ENCODE assay signal across 8 cellular contexts in the genomic region with DNA sequence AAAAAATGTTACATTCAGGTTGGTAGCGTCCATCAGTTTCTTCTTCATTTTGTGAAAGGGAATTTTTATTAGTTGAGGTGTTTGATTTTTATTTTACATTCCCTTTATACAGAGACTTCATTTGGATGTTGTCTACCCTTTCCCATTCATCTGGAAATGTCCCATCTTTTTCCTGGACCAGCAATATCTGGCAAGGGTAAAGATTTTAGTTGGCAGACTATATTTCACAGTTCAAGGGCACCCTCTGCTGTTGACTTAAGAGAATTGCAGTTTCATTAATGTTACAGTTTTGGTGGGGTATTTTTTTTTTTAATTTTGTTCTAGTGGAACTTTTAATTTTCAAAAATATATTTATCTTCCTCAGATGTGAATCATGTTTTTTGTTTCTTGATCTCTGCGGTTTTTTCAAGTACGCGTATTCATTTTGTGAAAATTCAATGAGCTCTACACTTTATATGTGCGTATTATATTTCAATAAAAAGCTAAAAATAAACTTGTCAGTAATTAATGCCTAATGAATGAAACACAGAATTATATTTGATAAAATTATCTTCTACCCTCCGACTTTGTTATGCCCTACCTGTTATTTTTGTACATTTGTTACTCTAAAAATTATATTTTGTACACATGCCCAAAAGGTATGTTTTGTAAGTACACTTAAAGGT.
DNase-seq lines count a peak whose midpoint lies in the region; ATAC-seq, FAIRE-seq and TF ChIP-seq lines count a peak whose summit lies in the region.

No MANE protein-coding gene starts in this region.

- CTCF ChIA-PET in activated CD4-positive, alpha-beta T cell treated with anti-CD3 and anti-CD28 coated beads, Interleukin-2, amount 10 ng/mL, durations not matched to agents 7 days and 5 days (lab: Charles Lee), result interaction anchor here (0.5 to 1.7 kb wide), 5 partner anchors 26 to 688 kb away, joined by 3 to 4 read pairs (median 3); no protein-coding TSS in a partner anchor

- TF ChIP-seq CTCF in GM10266 (IDR thresholded peaks at IDR 0.05; ENCODE audit: control insufficient read depth, insufficient read depth, low read depth, missing control alignments) (peak; percentile 72), chondrocyte (IDR thresholded peaks at IDR 0.05) (peak; percentile 96)

- DNase-seq in GM10266 (ENCODE audit: extremely low spot score), result peak; percentile 44
- peak; percentile 47 for DNase-seq in NCI-H460 (ENCODE audit: extremely low read depth, low read depth)
- no peak for DNase-seq in chondrocyte (ENCODE audit: low spot score)
- peak; percentile 7 for DNase-seq in middle frontal gyrus (ENCODE audit: extremely low spot score, low spot score)
- no peak for DNase-seq in T-helper 17 cell
- DNase-seq in activated CD4-positive, alpha-beta T cell treated with anti-CD3 and anti-CD28 coated beads, Interleukin-2, amount 10 ng/mL, durations not matched to agents 7 days and 5 days, result no peak
- DNase-seq in UCSD-AML1 (lab: John Stamatoyannopoulos, UW; ENCODE audit: unreplicated experiment), result no peak

- POLR2A ChIA-PET in activated CD4-positive, alpha-beta T cell treated with anti-CD3 and anti-CD28 coated beads, Interleukin-2, amount 10 ng/mL, durations not matched to agents 7 days and 5 days (lab: Charles Lee), result no interaction called here

- no peaks in the 10 kb centered on the region for H3K27me3 Mint-ChIP-seq in chondrocyte (ENCODE audit: low read depth)
- peaks cover 30% of the 10 kb centered on the region for H3K27me3 Mint-ChIP-seq in T-helper 17 cell
- peaks cover 18% of the 10 kb centered on the region for H3K27me3 Mint-ChIP-seq in activated CD4-positive, alpha-beta T cell treated with anti-CD3 and anti-CD28 coated beads, Interleukin-2, amount 10 ng/mL, durations not matched to agents 7 days and 5 days

- peaks cover 4% of the 10 kb centered on the region for H3K4me1 Mint-ChIP-seq in chondrocyte (ENCODE audit: low read depth)
- peaks cover 2% of the 10 kb centered on the region for H3K4me1 Mint-ChIP-seq in T-helper 17 cell
- no peaks in the 10 kb centered on the region for H3K4me1 Mint-ChIP-seq in activated CD4-positive, alpha-beta T cell treated with anti-CD3 and anti-CD28 coated beads, Interleukin-2, amount 10 ng/mL, durations not matched to agents 7 days and 5 days

- peaks cover 4% of the 10 kb centered on the region for H3K9me3 ChIP-seq in T-helper 17 cell (ENCODE audit: control insufficient read depth, low read length, poor library complexity, severe bottlenecking)

- peaks cover 2% of the 10 kb centered on the region for H3K36me3 Mint-ChIP-seq in chondrocyte (ENCODE audit: low read depth)
- peaks cover 7% of the 10 kb centered on the region for H3K36me3 Mint-ChIP-seq in T-helper 17 cell (ENCODE audit: low read depth)
- H3K36me3 Mint-ChIP-seq in activated CD4-positive, alpha-beta T cell treated with anti-CD3 and anti-CD28 coated beads, Interleukin-2, amount 10 ng/mL, durations not matched to agents 7 days and 5 days (ENCODE audit: low read depth), result peaks cover 1% of the 10 kb centered on the region

- no peak overlapping the region for H3K4me3 Mint-ChIP-seq in chondrocyte (ENCODE audit: unreplicated experiment)
- no peak overlapping the region for H3K4me3 Mint-ChIP-seq in T-helper 17 cell
- no peak overlapping the region for H3K4me3 Mint-ChIP-seq in activated CD4-positive, alpha-beta T cell treated with anti-CD3 and anti-CD28 coated beads, Interleukin-2, amount 10 ng/mL, durations not matched to agents 7 days and 5 days

- peak; percentile 99 for FAIRE-seq in A204.1 (lab: Jason Lieb, UNC)

- no peak for ATAC-seq in T-helper 17 cell

- H3K27ac Mint-ChIP-seq in chondrocyte (ENCODE audit: unreplicated experiment) (no peak overlapping the region), T-helper 17 cell (no peak overlapping the region)
- H3K27ac Mint-ChIP-seq in activated CD4-positive, alpha-beta T cell treated with anti-CD3 and anti-CD28 coated beads, Interleukin-2, amount 10 ng/mL, durations not matched to agents 7 days and 5 days, result no peak overlapping the region

- H3K9me3 Mint-ChIP-seq in chondrocyte (ENCODE audit: low read depth), result peaks cover 12% of the 10 kb centered on the region
- peaks cover 3% of the 10 kb centered on the region for H3K9me3 Mint-ChIP-seq in activated CD4-positive, alpha-beta T cell treated with anti-CD3 and anti-CD28 coated beads, Interleukin-2, amount 10 ng/mL, durations not matched to agents 7 days and 5 days

Comparison
In these comparisons a context has a peak if more than half of its experiments do, and no peak if none do; other contexts are left out.
1. DNase-seq: peak in GM10266 (single experiment), NCI-H460 (single experiment) and middle frontal gyrus (single experiment); none in chondrocyte (single experiment), T-helper 17 cell (0 of 3), activated CD4-positive, alpha-beta T cell treated with anti-CD3 and anti-CD28 coated beads, Interleukin-2, amount 10 ng/mL, durations not matched to agents 7 days and 5 days (single experiment) and UCSD-AML1 (single experiment).